ENCODE assay signal across 15 cellular contexts in genomic region chr1:32144033-32144432, GRCh38. TPM values are rescaled to one million over a fixed set of nuclear protein-coding genes. Genes with fewer than 3 reads are reported as not detected.
A peak's percentile ranks its signal among the peaks of the same experiment; 100 is the strongest.
DNase-seq lines count a peak whose midpoint lies in the region; ATAC-seq and TF ChIP-seq lines count a peak whose summit lies in the region.
"Had no signal": no experiment of that assay in that cellular context is flagged by ENCODE, and none has a peak within 500 bp of the region (broad histone marks: within the 10 kb centered on the region; RNA-seq: fewer than 3 reads in every experiment).

No MANE protein-coding gene starts in this region.

- CTCF ChIA-PET in RWPE1 (lab: Yijun Ruan, JAX) = no interaction called here

- H3K36me3 ChIP-seq in GM23248 (ENCODE audit: low read depth) (no peaks in the 10 kb centered on the region), skeletal muscle tissue (ENCODE audit: control insufficient read depth in 3 of 3, insufficient read depth in 3 of 3, low read length in 3 of 3) (no peaks in the 10 kb centered on the region)

- 92 to 94% methylated on average over 3 of the region's 3 CpGs for WGBS in GM23248 (ENCODE audit: low coverage in 1 of 2, low lambda C conversion rate in 2 of 2, missing lambda C conversion rate in 2 of 2), 2 experiments

- peaks cover 36% of the 10 kb centered on the region for H3K36me3 Mint-ChIP-seq in activated T-helper 17 cell treated with anti-CD3 and anti-CD28 coated beads, Interleukin-2, amount 50 U/mL, for 72 hours (ENCODE audit: low read depth)

- peaks cover 35% of the 10 kb centered on the region for H3F3A ChIP-seq in GM23248 (ENCODE audit: insufficient read depth)

- no peak for ATAC-seq in activated T-helper 17 cell treated with anti-CD3 and anti-CD28 coated beads, Interleukin-2, amount 50 U/mL, for 72 hours (replicated peaks)
- ATAC-seq in GM18511 (IDR thresholded peaks at IDR 0.05; ENCODE audit: unreplicated experiment) = no peak
- ATAC-seq: SK-N-SH treated with all-trans-retinoic acid at 6 μM for 48 hours had no signal

- H3K4me3 ChIP-seq in GM23248 (no peak overlapping the region), fibroblast of the aortic adventitia (ENCODE audit: low read depth, low read length) (no peak overlapping the region), skeletal muscle tissue (ENCODE audit: low read length in 3 of 3) (no peak overlapping the region)

- H3K27me3 Mint-ChIP-seq in activated T-helper 17 cell treated with anti-CD3 and anti-CD28 coated beads, Interleukin-2, amount 50 U/mL, for 72 hours = no peaks in the 10 kb centered on the region

- H3K9me2 ChIP-seq in GM23248 (ENCODE audit: insufficient read depth) = no peaks in the 10 kb centered on the region

- peak overlapping the region; percentile 68 for H3K4me3 Mint-ChIP-seq in activated T-helper 17 cell treated with anti-CD3 and anti-CD28 coated beads, Interleukin-2, amount 50 U/mL, for 72 hours
- H3K4me3 Mint-ChIP-seq: CD14-positive monocyte had no signal

- H3K4me1 ChIP-seq in GM23248 (ENCODE audit: insufficient read depth) (peaks cover 22% of the 10 kb centered on the region), skeletal muscle tissue (ENCODE audit: control insufficient read depth in 3 of 3, insufficient read depth in 3 of 3, low read length in 3 of 3) (peaks cover 8 to 21% (median 11%) of the 10 kb centered on the region in 3 donors)

- no peak overlapping the region for H2AFZ ChIP-seq in GM23248

- no peaks in the 10 kb centered on the region for H3K27me3 ChIP-seq in GM23248 (replicated peaks; ENCODE audit: insufficient read depth)
- H3K27me3 ChIP-seq in skeletal muscle tissue (ENCODE audit: control insufficient read depth in 3 of 3, insufficient read depth in 3 of 3, low read length in 3 of 3) = no peaks in the 10 kb centered on the region

- H3K9ac ChIP-seq in GM23248 (no peak overlapping the region), skeletal muscle tissue (ENCODE audit: low read depth in 1 of 3, low read length in 3 of 3) (no peak overlapping the region)

- DNase-seq in GM23248 (no peak), fibroblast of the aortic adventitia (ENCODE audit: low read depth) (peak; percentile 49), RWPE1 (ENCODE audit: low spot score) (no peak), NCI-H1694 treated with DMSO at 0.1 percent for 48 hours (lab: John Stamatoyannopoulos, UW) (no peak)
- DNase-seq: DMS79 treated with DMSO at 0.1 percent for 48 hours; NCI-H1092 treated with DMSO at 0.1 percent for 48 hours; NCI-H146; NCI-H2081; NK-92 treated with Interleukin-12 subunit alpha and Interleukin-12 subunit beta, amount 100 ng/mL, for 24 hours; SHP77 treated with DMSO at 0.1 percent for 48 hours had no signal

- peaks cover 99% of the 10 kb centered on the region for H3K79me2 ChIP-seq in GM23248 (ENCODE audit: insufficient read depth)

- in situ Hi-C loops in GM23248 (cut with MboI) = no loop called here

- H3K9me3 Mint-ChIP-seq in activated T-helper 17 cell treated with anti-CD3 and anti-CD28 coated beads, Interleukin-2, amount 50 U/mL, for 72 hours = no peaks in the 10 kb centered on the region

- peak overlapping the region; percentile 88; the same call in 1 of the 2 replicates for H3K27ac ChIP-seq in GM23248
- peak overlapping the region; percentile 17 for H3K27ac ChIP-seq in skeletal muscle tissue (ENCODE audit: low read depth, low read length)
- H3K27ac ChIP-seq in RWPE1 = no peak overlapping the region

- H4K20me1 ChIP-seq in GM23248 (ENCODE audit: insufficient read depth) = peaks cover 8% of the 10 kb centered on the region

- H3K27ac Mint-ChIP-seq in activated T-helper 17 cell treated with anti-CD3 and anti-CD28 coated beads, Interleukin-2, amount 50 U/mL, for 72 hours = no peak overlapping the region
- H3K27ac Mint-ChIP-seq: CD14-positive monocyte had no signal

- H3K9me3 ChIP-seq in GM23248 (ENCODE audit: low read depth) (no peaks in the 10 kb centered on the region), skeletal muscle tissue (ENCODE audit: control insufficient read depth in 3 of 3, low read length in 3 of 3) (no peaks in the 10 kb centered on the region)

- no peak overlapping the region for H3K4me2 ChIP-seq in GM23248 (ENCODE audit: unreplicated experiment)

- H3K4me1 Mint-ChIP-seq in activated T-helper 17 cell treated with anti-CD3 and anti-CD28 coated beads, Interleukin-2, amount 50 U/mL, for 72 hours = peaks cover 23% of the 10 kb centered on the region

- TF ChIP-seq CTCF in fibroblast of the aortic adventitia (IDR thresholded peaks at IDR 0.05; ENCODE audit: insufficient read depth, low read length) (no peak), RWPE1 (conservative IDR thresholded peaks at IDR 0.05; ENCODE audit: low read depth) (no peak)

- POLR2A ChIA-PET in RWPE1 (lab: Yijun Ruan, JAX; ENCODE audit: low non-redundant PET) = no interaction called here

RNA-seq across cellular contexts. Expression of gene TXLNA, which starts 35.4 kb away (rescaled TPM):
- 92.1 and 99.9 TPM in 2 replicates for total RNA-seq in GM23248 (2014; rRNA removed; shearing (Covaris generic))
- 77.5 and 77.6 TPM in 2 replicates for polyA plus RNA-seq in GM23248 (2016; fragmentation: Nextera tagmentation; extraction: Ambion mirVana)
- total RNA-seq in activated T-helper 17 cell treated with anti-CD3 and anti-CD28 coated beads, Interleukin-2, amount 50 U/mL, for 72 hours = 100 to 1,000 TPM in 1 of 2 donors, 10 to 100 TPM in 1; 68.4 to 102 TPM
- total RNA-seq in fibroblast of the aortic adventitia (ENCODE audit: low replicate concordance) (39.7 and 98.0 TPM in 2 replicates), skeletal muscle tissue (30.8 TPM)

RNA-seq across cellular contexts. Expression of gene KPNA6, which starts 36.2 kb away (rescaled TPM):
- 52.9 and 56.0 TPM in 2 replicates for total RNA-seq in GM23248 (2014; rRNA removed; shearing (Covaris generic))
- polyA plus RNA-seq in GM23248 (2016; fragmentation: Nextera tagmentation; extraction: Ambion mirVana) = 38.3 and 39.9 TPM in 2 replicates
- total RNA-seq in activated T-helper 17 cell treated with anti-CD3 and anti-CD28 coated beads, Interleukin-2, amount 50 U/mL, for 72 hours = 10 to 100 TPM; 61.8 to 77.1 TPM
- total RNA-seq in fibroblast of the aortic adventitia (ENCODE audit: low replicate concordance) (42.4 and 56.2 TPM in 2 replicates), skeletal muscle tissue (17.7 TPM)

RNA-seq across cellular contexts. Expression of gene CCDC28B, which starts 56.4 kb away (rescaled TPM):
- total RNA-seq in GM23248 (2014; rRNA removed; shearing (Covaris generic)) = 10.4 and 17.7 TPM in 2 replicates
- 19.7 TPM in 2 replicates for polyA plus RNA-seq in GM23248 (2016; fragmentation: Nextera tagmentation; extraction: Ambion mirVana)
- total RNA-seq in activated T-helper 17 cell treated with anti-CD3 and anti-CD28 coated beads, Interleukin-2, amount 50 U/mL, for 72 hours = 10 to 100 TPM in 1 of 2 donors, 1 to 10 TPM in 1; 7.0 to 14.3 TPM
- 6.0 and 16.1 TPM in 2 replicates for total RNA-seq in fibroblast of the aortic adventitia (ENCODE audit: low replicate concordance)
- total RNA-seq in skeletal muscle tissue = 58.5 TPM
